31 cellular contexts compared by ENCODE assay signal in genomic region chr4:185270885-185271284, GRCh38.
"Had no signal": no experiment of that assay in that cellular context is flagged by ENCODE, and none has a peak within 500 bp of the region (broad histone marks: within the 10 kb centered on the region; RNA-seq: fewer than 3 reads in every experiment).

No MANE protein-coding gene starts in this region.

- H3K36me3 Mint-ChIP-seq: natural killer cell had no signal

- H3K27ac Mint-ChIP-seq: mesothelial cell of epicardium; natural killer cell; stimulated activated naive B cell treated with anti-CD40 and anti-IgM and Interleukin-4, amounts not matched to agents 10 μg/mL and 1 μg/mL and 100 μg/mL, for 72 hours; type B pancreatic cell had no signal

- DNase-seq: heart left ventricle; hypothalamus; immature natural killer cell; kidney; left colon; left lung; lower lobe of right lung; mammary epithelial cell; mesendoderm; naive B cell; natural killer cell; nucleus accumbens; pancreas; posterior cingulate gyrus; right lobe of liver; stimulated activated CD4-positive, alpha-beta T cell treated with anti-CD3 and anti-CD28 coated beads, Interleukin-12 subunit alpha, Interleukin-12 subunit beta, amount 100 ng/mL, for 4 hours; stimulated activated CD4-positive, alpha-beta T cell treated with anti-CD3 and anti-CD28 coated beads, Interleukin-15, amount 100 ng/mL, for 24 hours; stimulated activated CD4-positive, alpha-beta T cell treated with anti-CD3 and anti-CD28 coated beads, Interleukin-2, amount 100 ng/mL, for 24 hours; stimulated activated CD4-positive, alpha-beta T cell treated with anti-CD3 and anti-CD28 coated beads, Interleukin-4, amount 100 ng/mL, for 1 hour; stimulated activated naive B cell treated with anti-CD40 and anti-IgM and Interleukin-4, amounts not matched to agents 10 μg/mL and 1 μg/mL and 100 μg/mL, for 72 hours; stimulated activated naive CD8-positive, alpha-beta T cell treated with anti-CD3 and anti-CD28 coated beads, Interleukin-15, Interleukin-2, amounts not matched to agents 100 U/mL and 50 U/mL, for 24 hours; stomach; tibial artery; uterus had no signal

- H3K4me3 ChIP-seq: heart left ventricle, left lung, lower lobe of right lung, pancreas, prostate gland, right atrium auricular region, right lobe of liver, skin epidermis, stomach, suprapubic skin, thoracic aorta, tibial artery, uterus had no signal

- H3K27me3 ChIP-seq: heart left ventricle, left lung, pancreas, right atrium auricular region, right lobe of liver, stomach, suprapubic skin, tibial artery, uterus had no signal

- H3K4me1 Mint-ChIP-seq: immature natural killer cell had no signal

- H3K4me3 Mint-ChIP-seq: immature natural killer cell; mesothelial cell of epicardium; naive B cell; natural killer cell; stimulated activated naive B cell treated with anti-CD40 and anti-IgM and Interleukin-4, amounts not matched to agents 10 μg/mL and 1 μg/mL and 100 μg/mL, for 72 hours; type B pancreatic cell had no signal

- ATAC-seq: heart left ventricle; lower lobe of right lung; natural killer cell; pancreas; right lobe of liver; stimulated activated naive B cell treated with anti-CD40 and anti-IgM and Interleukin-4, amounts not matched to agents 10 μg/mL and 1 μg/mL and 100 μg/mL, for 72 hours; stimulated activated naive CD8-positive, alpha-beta T cell treated with anti-CD3 and anti-CD28 coated beads, Interleukin-15, Interleukin-2, amounts not matched to agents 100 U/mL and 50 U/mL, for 24 hours had no signal

- H3K9me3 ChIP-seq: heart left ventricle, left lung, lower lobe of right lung, pancreas, prostate gland, right atrium auricular region, right lobe of liver, stomach, suprapubic skin, thoracic aorta, tibial artery, uterus had no signal

- H3K9me3 Mint-ChIP-seq: immature natural killer cell; naive B cell; natural killer cell; stimulated activated naive B cell treated with anti-CD40 and anti-IgM and Interleukin-4, amounts not matched to agents 10 μg/mL and 1 μg/mL and 100 μg/mL, for 72 hours; type B pancreatic cell had no signal

- H3K27ac ChIP-seq: lower lobe of right lung, pancreas, prostate gland, right atrium auricular region, right lobe of liver, skin epidermis, stomach, suprapubic skin, thoracic aorta, tibial artery, uterus had no signal

- H3K27me3 Mint-ChIP-seq: naive B cell; stimulated activated naive B cell treated with anti-CD40 and anti-IgM and Interleukin-4, amounts not matched to agents 10 μg/mL and 1 μg/mL and 100 μg/mL, for 72 hours; type B pancreatic cell had no signal

- H3K4me1 ChIP-seq: lower lobe of right lung, pancreas, right lobe of liver, suprapubic skin, uterus had no signal

- H3K36me3 ChIP-seq: left lung, prostate gland, thoracic aorta, uterus had no signal
